Comparison of ENCODE assay signal across 8 cellular contexts in the genomic region with DNA sequence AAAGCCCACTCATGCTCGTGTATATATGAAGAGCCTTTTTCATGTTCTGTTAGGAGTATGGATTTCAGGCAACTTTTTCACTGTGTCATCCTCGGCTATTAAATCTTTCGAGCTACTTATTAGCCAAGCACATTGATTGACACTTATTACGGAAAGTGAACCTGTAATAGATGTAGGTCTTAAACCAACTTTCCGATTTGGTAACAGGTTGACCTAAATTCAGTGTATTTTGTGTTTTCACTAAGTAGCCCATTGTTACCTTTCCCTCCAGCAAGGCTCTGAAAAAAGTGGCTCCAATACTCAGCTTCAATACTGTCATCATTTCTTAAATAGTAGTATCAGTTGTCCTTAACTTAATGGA. TPM values are rescaled to one million over a fixed set of nuclear protein-coding genes. Genes with fewer than 3 reads are reported as not detected.
A peak's percentile ranks its signal among the peaks of the same experiment; 100 is the strongest.
DNase-seq lines count a peak whose midpoint lies in the region; ATAC-seq and TF ChIP-seq lines count a peak whose summit lies in the region.

No MANE protein-coding gene starts in this region.

- H3K4me3 ChIP-seq in left lung (peak overlapping the region; percentile 77 to 84), thyroid gland (replicated peaks in 1 of 3) (peak overlapping the region in 1 of 3 donors; percentile 73)

- H3K27ac Mint-ChIP-seq in activated T-cell treated with anti-CD3 and anti-CD28 coated beads, Interleukin-2, amount 50 U/mL, for 24 hours, result peak overlapping the region; percentile 98
- H3K27ac Mint-ChIP-seq in activated naive CD8-positive, alpha-beta T cell treated with anti-CD3 and anti-CD28 coated beads, Interleukin-2, amount 50 U/mL, for 24 hours, result peak overlapping the region; percentile 96

- no peak for DNase-seq in activated T-cell treated with anti-CD3 and anti-CD28 coated beads, Interleukin-2, amount 50 U/mL, for 24 hours
- DNase-seq in activated T-cell treated with anti-CD3 and anti-CD28 coated beads, Interleukin-2, amount 50 U/mL, for 48 hours, result no peak
- no peak for DNase-seq in activated naive CD8-positive, alpha-beta T cell treated with anti-CD3 and anti-CD28 coated beads, Interleukin-2, amount 50 U/mL, for 24 hours
- DNase-seq in left lung (no peak), thyroid gland (no peak), AML-193 (lab: John Stamatoyannopoulos, UW) (no peak), sciatic nerve (ENCODE audit: low spot score) (no peak), NCI-H1105 (lab: John Stamatoyannopoulos, UW) (no peak)

- H3K9me3 Mint-ChIP-seq in activated T-cell treated with anti-CD3 and anti-CD28 coated beads, Interleukin-2, amount 50 U/mL, for 24 hours, result no peaks in the 10 kb centered on the region
- no peaks in the 10 kb centered on the region for H3K9me3 Mint-ChIP-seq in activated naive CD8-positive, alpha-beta T cell treated with anti-CD3 and anti-CD28 coated beads, Interleukin-2, amount 50 U/mL, for 24 hours

- no peaks in the 10 kb centered on the region for H3K9me3 ChIP-seq in left lung
- no peaks in the 10 kb centered on the region for H3K9me3 ChIP-seq in thyroid gland

- peaks cover 7 to 44% of the 10 kb centered on the region in 2 donors for H3K4me1 ChIP-seq in left lung
- peaks cover 7 to 15% of the 10 kb centered on the region in 2 donors for H3K4me1 ChIP-seq in thyroid gland

- peaks cover 32% of the 10 kb centered on the region for H3K4me1 Mint-ChIP-seq in activated T-cell treated with anti-CD3 and anti-CD28 coated beads, Interleukin-2, amount 50 U/mL, for 24 hours (ENCODE audit: low read depth)
- H3K4me1 Mint-ChIP-seq in activated naive CD8-positive, alpha-beta T cell treated with anti-CD3 and anti-CD28 coated beads, Interleukin-2, amount 50 U/mL, for 24 hours, result peaks cover 37% of the 10 kb centered on the region

- no peak for ATAC-seq in activated naive CD8-positive, alpha-beta T cell treated with anti-CD3 and anti-CD28 coated beads, Interleukin-2, amount 50 U/mL, for 24 hours
- ATAC-seq in left lung, result no peak
- ATAC-seq in sciatic nerve, result no peak

- H3K27me3 ChIP-seq in left lung, result no peaks in the 10 kb centered on the region
- H3K27me3 ChIP-seq in thyroid gland, result no peaks in the 10 kb centered on the region

- WGBS in thyroid gland, 2 donors, result 32 to 37% methylated on average over 5 of the region's 5 CpGs

- H3K36me3 ChIP-seq in left lung (no peaks in the 10 kb centered on the region), thyroid gland (no peaks in the 10 kb centered on the region)

- no peak for TF ChIP-seq POLR2A in thyroid gland (IDR thresholded peaks at IDR 0.05)

- intact Hi-C loops in left lung (cut with DNase I), result no loop called here
- intact Hi-C loops in thyroid gland (cut with DNase I), result no loop called here
- intact Hi-C loops in sciatic nerve (cut with DNase I), result no loop called here

- H3K27me3 Mint-ChIP-seq in activated T-cell treated with anti-CD3 and anti-CD28 coated beads, Interleukin-2, amount 50 U/mL, for 24 hours, result no peaks in the 10 kb centered on the region
- H3K27me3 Mint-ChIP-seq in activated naive CD8-positive, alpha-beta T cell treated with anti-CD3 and anti-CD28 coated beads, Interleukin-2, amount 50 U/mL, for 24 hours, result no peaks in the 10 kb centered on the region

- peaks cover 46% of the 10 kb centered on the region for H3K36me3 Mint-ChIP-seq in activated T-cell treated with anti-CD3 and anti-CD28 coated beads, Interleukin-2, amount 50 U/mL, for 24 hours (ENCODE audit: low read depth)
- peaks cover 20% of the 10 kb centered on the region for H3K36me3 Mint-ChIP-seq in activated naive CD8-positive, alpha-beta T cell treated with anti-CD3 and anti-CD28 coated beads, Interleukin-2, amount 50 U/mL, for 24 hours (ENCODE audit: low read depth)

- peak overlapping the region; percentile 96 for H3K4me3 Mint-ChIP-seq in activated T-cell treated with anti-CD3 and anti-CD28 coated beads, Interleukin-2, amount 50 U/mL, for 24 hours
- peak overlapping the region; percentile 98 for H3K4me3 Mint-ChIP-seq in activated naive CD8-positive, alpha-beta T cell treated with anti-CD3 and anti-CD28 coated beads, Interleukin-2, amount 50 U/mL, for 24 hours

- peak overlapping the region; percentile 98 to 99 for H3K27ac ChIP-seq in left lung
- peak overlapping the region in 2 of 3 donors; percentile 93 for H3K27ac ChIP-seq in thyroid gland

- TF ChIP-seq CTCF in left lung (IDR thresholded peaks at IDR 0.05) (no peak), thyroid gland (IDR thresholded peaks at IDR 0.05) (no peak)

RNA-seq across cellular contexts. Expression of gene PAK2, which starts 1.7 kb away (rescaled TPM):
- total RNA-seq in left lung (10 to 100 TPM; 71.6 to 87.1 TPM), thyroid gland (10 to 100 TPM; 29.9 to 43.8 (median 39.0) TPM), sciatic nerve (60.8 TPM)

RNA-seq across cellular contexts. Expression of gene PIGX, which starts 29.2 kb away (rescaled TPM):
- total RNA-seq in left lung (10 to 100 TPM; 21.7 to 21.9 TPM), thyroid gland (10 to 100 TPM; 23.1 to 40.6 (median 31.3) TPM), sciatic nerve (18.4 TPM)

RNA-seq across cellular contexts. Expression of gene CEP19, which starts 29.3 kb away (rescaled TPM):
- 1 to 10 TPM; 3.1 TPM for total RNA-seq in left lung
- 1 to 10 TPM; 1.2 to 5.2 (median 3.8) TPM for total RNA-seq in thyroid gland
- 1.7 TPM for total RNA-seq in sciatic nerve
